1 cellular context compared by ENCODE assay signal in genomic region chr7:150049012-150049655, GRCh38.
TF ChIP-seq lines count a peak whose summit lies in the region.

No MANE protein-coding gene starts in this region.

TF ChIP-seq in H1, 55 proteins besides CTCF, POLR2A, EP300 and RAD21 (continued from another document):
- TF ChIP-seq E2F6 (IDR thresholded peaks at IDR 0.05) (peak; percentile 55; the same call in 1 of the 2 replicates), TAF1 (IDR thresholded peaks at IDR 0.05; ENCODE audit: low read depth, low read length) (peak; percentile 34; the same call in 1 of the 2 replicates)
